ENCODE assay signal across 9 cellular contexts in genomic region chr17:30550512-30551273, GRCh38.
DNase-seq lines count a peak whose midpoint lies in the region; ATAC-seq lines count a peak whose summit lies in the region.
"Had no signal": no experiment of that assay in that cellular context is flagged by ENCODE, and none has a peak within 500 bp of the region (broad histone marks: within the 10 kb centered on the region; RNA-seq: fewer than 3 reads in every experiment).

No MANE protein-coding gene starts in this region.

- H3K36me3 Mint-ChIP-seq in dendritic cell treated with granulocyte-macrophage colony-stimulating factor and Interleukin-4, amounts not matched to agents 40 ng/mL and 50 ng/mL, for 4 days (ENCODE audit: low read depth): no peaks in the 10 kb centered on the region

- H3K4me3 Mint-ChIP-seq in dendritic cell treated with granulocyte-macrophage colony-stimulating factor and Interleukin-4, amounts not matched to agents 40 ng/mL and 50 ng/mL, for 4 days: peak overlapping the region; percentile 17

- DNase-seq in A172 (ENCODE audit: low spot score) (peak; percentile 87), MV-4-11 (lab: John Stamatoyannopoulos, UW) (peak; percentile 96), NCI-H1436 (lab: John Stamatoyannopoulos, UW) (no peak)
- DNase-seq: heart right ventricle had no signal

- H3K27me3 Mint-ChIP-seq in dendritic cell treated with granulocyte-macrophage colony-stimulating factor and Interleukin-4, amounts not matched to agents 40 ng/mL and 50 ng/mL, for 4 days: no peaks in the 10 kb centered on the region

- H3K9me3 Mint-ChIP-seq in dendritic cell treated with granulocyte-macrophage colony-stimulating factor and Interleukin-4, amounts not matched to agents 40 ng/mL and 50 ng/mL, for 4 days: no peaks in the 10 kb centered on the region

- intact Hi-C loops in dendritic cell treated with granulocyte-macrophage colony-stimulating factor and Interleukin-4, amounts not matched to agents 40 ng/mL and 50 ng/mL, for 4 days (cut with micrococcal nuclease): no loop called here

- H3K4me1 Mint-ChIP-seq in dendritic cell treated with granulocyte-macrophage colony-stimulating factor and Interleukin-4, amounts not matched to agents 40 ng/mL and 50 ng/mL, for 4 days (ENCODE audit: low read depth): peaks cover 19% of the 10 kb centered on the region

- ATAC-seq in GM19438 (IDR thresholded peaks at IDR 0.05; ENCODE audit: low read depth, unreplicated experiment) (peak; percentile 91), GM21529 (IDR thresholded peaks at IDR 0.05; ENCODE audit: unreplicated experiment) (no peak), HG03469 (IDR thresholded peaks at IDR 0.05; ENCODE audit: unreplicated experiment) (no peak), HG03442 (IDR thresholded peaks at IDR 0.05; ENCODE audit: unreplicated experiment) (no peak)
- ATAC-seq: heart right ventricle had no signal

- peak overlapping the region; percentile 26 for H3K27ac Mint-ChIP-seq in dendritic cell treated with granulocyte-macrophage colony-stimulating factor and Interleukin-4, amounts not matched to agents 40 ng/mL and 50 ng/mL, for 4 days
